8 cellular contexts compared by ENCODE assay signal in the genomic region with DNA sequence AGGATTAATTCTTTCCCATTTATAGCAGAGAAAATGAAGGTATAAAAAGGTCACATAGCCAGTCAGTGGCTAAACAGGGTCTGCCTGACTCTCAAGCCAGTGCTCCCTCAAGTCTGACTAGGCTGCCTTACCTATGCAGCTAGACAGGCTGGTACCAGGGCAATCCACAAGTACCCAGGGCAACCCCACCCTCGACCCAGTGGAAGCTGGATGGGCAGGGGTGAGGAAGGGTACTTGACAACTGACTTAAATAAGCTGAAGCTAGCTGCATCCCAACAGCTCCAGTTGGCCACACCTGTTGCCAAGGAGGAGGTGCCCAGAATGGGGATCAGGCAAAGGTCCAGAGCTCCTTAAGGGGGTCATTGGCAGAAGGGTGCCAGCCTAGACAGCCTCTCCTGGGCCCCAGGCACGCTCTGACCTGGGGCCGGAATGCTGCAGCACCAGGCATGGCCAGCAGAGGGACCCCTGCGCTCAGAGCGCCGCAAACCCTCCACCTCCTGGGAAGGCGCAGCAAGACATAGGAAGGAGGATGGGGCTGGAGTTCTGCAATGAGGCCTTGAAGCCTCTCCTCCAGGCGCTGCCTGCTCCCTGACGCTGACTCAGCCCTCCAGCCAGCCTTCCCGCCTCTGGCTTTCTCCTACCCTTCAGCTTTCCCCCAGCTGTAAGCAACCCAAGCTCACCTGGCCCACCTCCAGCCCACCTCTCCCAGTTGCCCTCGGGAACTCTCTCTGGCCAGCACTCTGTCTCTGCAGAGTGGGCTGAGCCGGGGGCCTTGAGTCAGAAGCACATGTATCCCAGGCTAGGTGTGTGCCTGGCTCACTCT. TPM values are rescaled to one million over a fixed set of nuclear protein-coding genes. Genes with fewer than 3 reads are reported as not detected.
DNase-seq lines count a peak whose midpoint lies in the region; ATAC-seq, FAIRE-seq and TF ChIP-seq lines count a peak whose summit lies in the region.

No MANE protein-coding gene starts in this region.

- dilution Hi-C loops in keratinocyte (cut with MboI; ENCODE audit: extremely low pct_ligation_motif_present, low sequenced_read_pairs) = no loop called here

- no peaks in the 10 kb centered on the region for H3K79me2 ChIP-seq in keratinocyte (ENCODE audit: control insufficient read depth, insufficient read depth, low read length)

- no peak overlapping the region for H3K4me2 ChIP-seq in keratinocyte (ENCODE audit: control insufficient read depth, extremely low read depth, insufficient read depth, low read depth, low read length)

- H2AFZ ChIP-seq in keratinocyte (ENCODE audit: control insufficient read depth, low read length) = no peak overlapping the region

- H3K4me3 ChIP-seq in bronchial epithelial cell (ENCODE audit: low read depth, low read length) (no peak overlapping the region), keratinocyte (ENCODE audit: control insufficient read depth in 2 of 3, extremely low read depth in 1 of 3, insufficient read depth in 2 of 3, low read depth in 1 of 3, low read length in 3 of 3) (no peak overlapping the region)

- ATAC-seq in HG03457 (IDR thresholded peaks at IDR 0.05; ENCODE audit: unreplicated experiment) = no peak

- H3K27ac ChIP-seq in keratinocyte (ENCODE audit: control insufficient read depth, insufficient read depth, low read length) = no peak overlapping the region

- no peaks in the 10 kb centered on the region for H4K20me1 ChIP-seq in keratinocyte (ENCODE audit: control insufficient read depth, extremely low read depth, insufficient read depth, low read length)

- TF ChIP-seq CTCF in bronchial epithelial cell (IDR thresholded peaks at IDR 0.05; ENCODE audit: insufficient read depth, low read length, severe bottlenecking) (peak; percentile 100), keratinocyte (optimal IDR thresholded peaks at IDR 0.05 in 1 of 3, IDR thresholded peaks at IDR 0.05 in 1 of 3, conservative IDR thresholded peaks at IDR 0.05 in 1 of 3; ENCODE audit: extremely low read depth in 1 of 3, insufficient read depth in 2 of 3, low read length in 3 of 3) (peak; percentile 91 to 100 (median 93))

- TF ChIP-seq POLR2A in GM12892 (IDR thresholded peaks at IDR 0.05; ENCODE audit: low read depth, low read length) = no peak

- no peaks in the 10 kb centered on the region for H3K9me3 ChIP-seq in keratinocyte (ENCODE audit: control insufficient read depth, low read depth, low read length)

- H3K27me3 ChIP-seq in bronchial epithelial cell (ENCODE audit: control insufficient read depth, insufficient read depth, low read length) (peaks cover 5% of the 10 kb centered on the region), keratinocyte (ENCODE audit: control insufficient read depth, extremely low read depth, insufficient read depth, low read length) (no peaks in the 10 kb centered on the region)

- no peaks in the 10 kb centered on the region for H3K36me3 ChIP-seq in bronchial epithelial cell (ENCODE audit: control insufficient read depth, insufficient read depth, low read length)
- no peaks in the 10 kb centered on the region for H3K36me3 ChIP-seq in keratinocyte (ENCODE audit: control insufficient read depth in 2 of 2, extremely low read depth in 1 of 2, insufficient read depth in 2 of 2, low read length in 2 of 2)

- peak; percentile 92 for FAIRE-seq in GM12892 (lab: Jason Lieb, UNC)
- peak; percentile 43 for FAIRE-seq in bronchial epithelial cell (lab: Jason Lieb, UNC)
- FAIRE-seq in keratinocyte (lab: Jason Lieb, UNC) = peak; percentile 95

- DNase-seq in A172 (ENCODE audit: low spot score) (peak; percentile 85), GM12892 (ENCODE audit: insufficient read length) (peak; percentile 84), NCI-H187 treated with DMSO at 0.1 percent for 48 hours (lab: John Stamatoyannopoulos, UW) (peak; percentile 11), bronchial epithelial cell (ENCODE audit: low read depth) (peak; percentile 73), keratinocyte (ENCODE audit: low read depth, low spot score) (peak; percentile 54)
- DNase-seq in activated CD4-positive, CD25-positive, alpha-beta regulatory T cell (lab: John Stamatoyannopoulos, UW) = peak; percentile 10 to 56 (median 39)
- DNase-seq in stimulated activated CD4-positive, alpha-beta T cell treated with anti-CD3 and anti-CD28 coated beads, Interleukin-15, amount 100 ng/mL, for 48 hours (ENCODE audit: low read depth in 2 of 2) = peak; percentile 24 to 47

- no peak overlapping the region for H3K9ac ChIP-seq in keratinocyte (ENCODE audit: control insufficient read depth, extremely low read depth, insufficient read depth, low read length)

- H3K4me1 ChIP-seq in keratinocyte (ENCODE audit: control insufficient read depth, extremely low read depth, insufficient read depth, low read length) = no peaks in the 10 kb centered on the region

- no peaks in the 10 kb centered on the region for H3K9me1 ChIP-seq in keratinocyte (ENCODE audit: control insufficient read depth, extremely low read depth, insufficient read depth, low read length)

RNA-seq across cellular contexts. Expression of gene MPP2, which starts 28.9 kb away (rescaled TPM):
- 4.8 TPM in 2 replicates for total RNA-seq in A172 (2014; rRNA removed; shearing (Covaris generic))
- 0.08 TPM for polyA plus RNA-seq in GM12892 (2012; ENCODE audit: missing spikeins)
- 0.13 and 0.26 TPM in 2 replicates for total RNA-seq in bronchial epithelial cell
- 0.07 to 0.30 TPM (median 0.12 TPM) in 3 replicates for polyA plus RNA-seq in keratinocyte
- not detected for polyA plus RNA-seq in keratinocyte (2011; ENCODE audit: low read depth)
- polyA plus RNA-seq in keratinocyte (2011; cell fraction: cytosol; rRNA removed) = 0.06 and 0.13 TPM in 2 replicates
- polyA plus RNA-seq in keratinocyte (2011; cell fraction: nucleus; rRNA removed) = 0.11 and 0.13 TPM in 2 replicates
- 0.04 and 0.09 TPM in 2 replicates for polyA plus RNA-seq in keratinocyte (2012; ENCODE audit: low replicate concordance)
- polyA minus RNA-seq in keratinocyte = 0.13 to 0.23 TPM in 2 of 3 replicates, not detected in the other
- polyA minus RNA-seq in keratinocyte (2011; cell fraction: cytosol; rRNA and poly(A)+ RNA removed) = not detected
- polyA minus RNA-seq in keratinocyte (2011; cell fraction: nucleus; rRNA and poly(A)+ RNA removed) = 0.16 and 0.32 TPM in 2 replicates

RNA-seq across cellular contexts. Expression of gene CD300LG, which starts 31.5 kb away (rescaled TPM):
- total RNA-seq in A172 (2014; rRNA removed; shearing (Covaris generic)) = not detected in 2 replicates
- polyA plus RNA-seq in GM12892 (2012; ENCODE audit: missing spikeins) = not detected
- total RNA-seq in bronchial epithelial cell = not detected in 2 replicates
- polyA plus RNA-seq in keratinocyte = not detected in 3 replicates
- polyA plus RNA-seq in keratinocyte (2011; ENCODE audit: low read depth) = not detected
- not detected in 2 replicates for polyA plus RNA-seq in keratinocyte (2011; cell fraction: cytosol; rRNA removed)
- not detected in 2 replicates for polyA plus RNA-seq in keratinocyte (2011; cell fraction: nucleus; rRNA removed)
- not detected in 2 replicates for polyA plus RNA-seq in keratinocyte (2012; ENCODE audit: low replicate concordance)
- not detected in 3 replicates for polyA minus RNA-seq in keratinocyte
- polyA minus RNA-seq in keratinocyte (2011; cell fraction: cytosol; rRNA and poly(A)+ RNA removed) = not detected
- not detected in 2 replicates for polyA minus RNA-seq in keratinocyte (2011; cell fraction: nucleus; rRNA and poly(A)+ RNA removed)

RNA-seq across cellular contexts. Expression of gene MPP3, which starts 45.5 kb away (rescaled TPM):
- 11.6 and 19.1 TPM in 2 replicates for total RNA-seq in A172 (2014; rRNA removed; shearing (Covaris generic))
- not detected for polyA plus RNA-seq in GM12892 (2012; ENCODE audit: missing spikeins)
- total RNA-seq in bronchial epithelial cell = 7.2 and 9.7 TPM in 2 replicates
- polyA plus RNA-seq in keratinocyte = 6.5 to 7.4 TPM (median 7.0 TPM) in 3 replicates
- 3.2 TPM for polyA plus RNA-seq in keratinocyte (2011; ENCODE audit: low read depth)
- polyA plus RNA-seq in keratinocyte (2011; cell fraction: cytosol; rRNA removed) = 2.1 and 2.4 TPM in 2 replicates
- polyA plus RNA-seq in keratinocyte (2011; cell fraction: nucleus; rRNA removed) = 36.9 TPM in 2 replicates
- polyA plus RNA-seq in keratinocyte (2012; ENCODE audit: low replicate concordance) = 5.4 and 5.5 TPM in 2 replicates
- 4.7 to 6.9 TPM (median 4.9 TPM) in 3 replicates for polyA minus RNA-seq in keratinocyte
- 2.3 TPM for polyA minus RNA-seq in keratinocyte (2011; cell fraction: cytosol; rRNA and poly(A)+ RNA removed)
- polyA minus RNA-seq in keratinocyte (2011; cell fraction: nucleus; rRNA and poly(A)+ RNA removed) = 9.0 and 12.4 TPM in 2 replicates

Comparison
In these comparisons a context has a peak if more than half of its experiments do, and no peak if none do; other contexts are left out.
1. DNase-seq: peak in every context shown above with its lines; median percentile 85 in A172; 84 in GM12892; 73 in bronchial epithelial cell; 54 in keratinocyte; 39 in activated CD4-positive, CD25-positive, alpha-beta regulatory T cell; 36 in stimulated activated CD4-positive, alpha-beta T cell treated with anti-CD3 and anti-CD28 coated beads, Interleukin-15, amount 100 ng/mL, for 48 hours; 11 in NCI-H187 treated with DMSO at 0.1 percent for 48 hours.